14 cellular contexts compared by ENCODE assay signal in the genomic region with DNA sequence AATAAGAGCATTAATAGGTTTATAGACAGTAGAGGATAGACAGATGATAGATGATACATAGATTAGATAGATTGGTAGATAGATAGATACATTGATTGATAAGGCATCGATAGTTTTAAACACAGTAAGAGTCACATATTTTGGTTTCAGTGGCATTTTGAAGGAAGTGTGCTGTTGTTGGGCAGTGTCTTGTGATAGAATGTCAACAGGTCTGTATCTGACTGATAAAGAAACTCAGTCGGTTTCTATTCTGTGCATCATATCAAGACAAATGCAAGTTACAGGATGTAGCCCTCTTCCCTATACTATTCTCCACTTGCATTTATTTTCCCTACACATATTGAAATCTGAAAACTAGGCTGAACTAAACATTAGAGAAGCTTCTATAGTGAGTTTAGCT.
DNase-seq lines count a peak whose midpoint lies in the region; ATAC-seq lines count a peak whose summit lies in the region.
"Had no signal": no experiment of that assay in that cellular context is flagged by ENCODE, and none has a peak within 500 bp of the region (broad histone marks: within the 10 kb centered on the region; RNA-seq: fewer than 3 reads in every experiment).

No MANE protein-coding gene starts in this region.

- peak; percentile 87 for DNase-seq in OCI-M1 (lab: John Stamatoyannopoulos, UW)
- no peak for DNase-seq in inferior parietal cortex (ENCODE audit: extremely low spot score)
- no peak for DNase-seq in T-cell
- no peak for DNase-seq in head of caudate nucleus
- DNase-seq in NCI-H1436 treated with DMSO at 0.1 percent for 48 hours (lab: John Stamatoyannopoulos, UW), result no peak
- DNase-seq: CD4-positive, alpha-beta memory T cell; NCI-H1694 treated with DMSO at 0.1 percent for 48 hours; ovary; stimulated activated CD4-positive, alpha-beta T cell treated with anti-CD3 and anti-CD28 coated beads, Interleukin-4, amount 100 ng/mL, for 1 hour; tibial artery had no signal

- peaks cover 0 to 2% (median 0%) of the 10 kb centered on the region in 3 donors for H3K4me1 Mint-ChIP-seq in T-cell

- intact Hi-C loops in head of caudate nucleus (cut with DNase I), result no loop called here

- H3K27ac Mint-ChIP-seq in T-cell, result no peak overlapping the region
- H3K27ac Mint-ChIP-seq: CD4-positive, alpha-beta memory T cell; T-helper 2 cell treated with Interferon-gamma antibody and Interleukin-4, amounts not matched to agents 5 μg/mL and 100 μg/mL, for 36 hours had no signal

- ATAC-seq in GM18519 (IDR thresholded peaks at IDR 0.05; ENCODE audit: low FRiP score, unreplicated experiment) (peak; percentile 49), GM21381 (IDR thresholded peaks at IDR 0.05; ENCODE audit: unreplicated experiment) (peak; percentile 59), HG03025 (IDR thresholded peaks at IDR 0.05; ENCODE audit: low FRiP score, unreplicated experiment) (peak; percentile 49), T-cell (replicated peaks in 1 of 4) (no peak)

- H3K9me3 Mint-ChIP-seq in T-cell, result no peaks in the 10 kb centered on the region
- H3K9me3 Mint-ChIP-seq: T-helper 2 cell treated with Interferon-gamma antibody and Interleukin-4, amounts not matched to agents 5 μg/mL and 100 μg/mL, for 36 hours had no signal

- H3K36me3 Mint-ChIP-seq in T-cell, result no peaks in the 10 kb centered on the region
- H3K36me3 Mint-ChIP-seq: CD4-positive, alpha-beta memory T cell had no signal

- no peaks in the 10 kb centered on the region for H3K27me3 Mint-ChIP-seq in T-cell
- H3K27me3 Mint-ChIP-seq: CD4-positive, alpha-beta memory T cell had no signal

- CTCF ChIA-PET in T-cell (lab: Charles Lee), result no interaction called here

- no peak overlapping the region for H3K4me3 Mint-ChIP-seq in T-cell
- H3K4me3 Mint-ChIP-seq: CD4-positive, alpha-beta memory T cell; T-helper 2 cell treated with Interferon-gamma antibody and Interleukin-4, amounts not matched to agents 5 μg/mL and 100 μg/mL, for 36 hours had no signal

- POLR2A ChIA-PET in T-cell (lab: Charles Lee), result no interaction called here

Comparison
In these comparisons a context has a peak if more than half of its experiments do, and no peak if none do; other contexts are left out.
1. ATAC-seq: peak in GM18519 (single experiment), GM21381 (single experiment) and HG03025 (single experiment); none in T-cell (0 of 4).